ENCODE assay signal across 24 cellular contexts in the genomic region with DNA sequence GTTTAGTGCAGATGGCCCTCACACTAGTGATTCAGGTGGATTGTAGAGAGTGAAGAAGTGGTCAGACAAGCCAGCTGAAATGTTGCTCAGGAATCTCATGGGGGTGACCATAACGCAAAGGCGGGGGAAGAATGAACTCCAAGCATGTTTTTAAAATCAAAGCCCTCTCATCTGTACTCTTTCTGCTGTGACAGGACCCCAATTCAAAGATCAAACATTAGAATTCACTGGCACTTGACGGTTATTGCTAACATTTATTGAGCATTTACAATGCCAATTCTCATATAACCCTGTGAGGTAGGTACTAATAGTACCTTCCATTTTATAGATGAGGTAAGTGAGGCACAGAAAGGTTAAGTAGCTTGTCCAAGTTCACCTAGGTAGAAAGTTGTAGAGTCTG. TPM values are rescaled to one million over a fixed set of nuclear protein-coding genes. Genes with fewer than 3 reads are reported as not detected.
DNase-seq lines count a peak whose midpoint lies in the region; ATAC-seq, FAIRE-seq and TF ChIP-seq lines count a peak whose summit lies in the region.
"Had no signal": no experiment of that assay in that cellular context is flagged by ENCODE, and none has a peak within 500 bp of the region (broad histone marks: within the 10 kb centered on the region; RNA-seq: fewer than 3 reads in every experiment).

No MANE protein-coding gene starts in this region.

- no peak for TF ChIP-seq EP300 in K562 (IDR thresholded peaks at IDR 0.05; ENCODE audit: low read length)

- CTCF ChIA-PET in activated naive CD4-positive, alpha-beta T cell treated with anti-CD3 and anti-CD28 coated beads, Interleukin-2, amount 10 ng/mL, durations not matched to agents 7 days and 5 days (lab: Charles Lee): no interaction called here
- CTCF ChIA-PET in K562 (lab: Yijun Ruan, JAX; ENCODE audit: low intra/inter-chr PET ratio) (no interaction called here), OCI-LY7 (lab: Charles Lee; ENCODE audit: unreplicated experiment) (no interaction called here)

- H3K27ac Mint-ChIP-seq in activated naive CD4-positive, alpha-beta T cell treated with anti-CD3 and anti-CD28 coated beads, Interleukin-2, amount 10 ng/mL, durations not matched to agents 7 days and 5 days: peak overlapping the region; percentile 38
- peak overlapping the region in 1 of 2 donors; percentile 45 for H3K27ac Mint-ChIP-seq in activated naive CD4-positive, alpha-beta T cell treated with anti-CD3 and anti-CD28 coated beads, Interleukin-2, amount 50 U/mL, for 72 hours
- no peak overlapping the region for H3K27ac Mint-ChIP-seq in endothelial cell (ENCODE audit: unreplicated experiment)
- H3K27ac Mint-ChIP-seq: B cell, CD14-positive monocyte, HFFc6 had no signal

- H3K4me3 Mint-ChIP-seq in activated naive CD4-positive, alpha-beta T cell treated with anti-CD3 and anti-CD28 coated beads, Interleukin-2, amount 10 ng/mL, durations not matched to agents 7 days and 5 days: no peak overlapping the region
- peak overlapping the region; percentile 26 for H3K4me3 Mint-ChIP-seq in endothelial cell (ENCODE audit: unreplicated experiment)
- H3K4me3 Mint-ChIP-seq: B cell; CD14-positive monocyte; CD4-positive, alpha-beta memory T cell; H9; HFFc6 had no signal

- H3K9me1 ChIP-seq in K562 (ENCODE audit: control insufficient read depth, insufficient read depth, low read length): no peaks in the 10 kb centered on the region

- WGBS in K562 (ENCODE audit: insufficient coverage, low coverage, missing lambda C conversion rate): 2% methylated on average over 3 of the region's 3 CpGs

- peaks cover 48% of the 10 kb centered on the region for H3K36me3 Mint-ChIP-seq in activated naive CD4-positive, alpha-beta T cell treated with anti-CD3 and anti-CD28 coated beads, Interleukin-2, amount 10 ng/mL, durations not matched to agents 7 days and 5 days
- H3K36me3 Mint-ChIP-seq in activated naive CD4-positive, alpha-beta T cell treated with anti-CD3 and anti-CD28 coated beads, Interleukin-2, amount 50 U/mL, for 72 hours: peaks cover 19 to 36% of the 10 kb centered on the region in 2 donors
- peaks cover 22% of the 10 kb centered on the region for H3K36me3 Mint-ChIP-seq in endothelial cell (ENCODE audit: low read depth, unreplicated experiment)

- in situ Hi-C loops in K562 (cut with MboI): no loop called here

- H3K27me3 Mint-ChIP-seq in activated naive CD4-positive, alpha-beta T cell treated with anti-CD3 and anti-CD28 coated beads, Interleukin-2, amount 10 ng/mL, durations not matched to agents 7 days and 5 days: no peaks in the 10 kb centered on the region
- H3K27me3 Mint-ChIP-seq in endothelial cell (ENCODE audit: unreplicated experiment): peaks cover 2% of the 10 kb centered on the region
- H3K27me3 Mint-ChIP-seq: B cell; CD4-positive, alpha-beta memory T cell had no signal

- intact Hi-C loops in K562 (cut with micrococcal nuclease): no loop called here
- intact Hi-C loops in OCI-LY7 (cut with micrococcal nuclease; ENCODE audit: unreplicated experiment): no loop called here

- H3K27me3 ChIP-seq in K562 (ENCODE audit: control insufficient read depth in 2 of 2, insufficient read depth in 2 of 2, low read length in 2 of 2): peaks cover 3 to 4% of the 10 kb centered on the region in 2 experiments; a peak in 2 of 5 replicates
- no peaks in the 10 kb centered on the region for H3K27me3 ChIP-seq in effector memory CD4-positive, alpha-beta T cell (replicated peaks; ENCODE audit: control insufficient read depth, insufficient read depth, low read length, poor library complexity, severe bottlenecking)
- peaks cover 4% of the 10 kb centered on the region; the same call in 1 of the 2 replicates for H3K27me3 ChIP-seq in BE2C
- no peaks in the 10 kb centered on the region for H3K27me3 ChIP-seq in Peyer's patch
- H3K27me3 ChIP-seq: BLaER1 treated with 17β-estradiol and CSF1 and Interleukin-3, amounts not matched to agents 10 nM and 100 nM had no signal

- TF ChIP-seq POLR2A in K562 (conservative IDR thresholded peaks at IDR 0.05): no peak
- no peak for TF ChIP-seq POLR2A in Peyer's patch (IDR thresholded peaks at IDR 0.05)

- no peak for DNase-seq in activated naive CD4-positive, alpha-beta T cell treated with anti-CD3 and anti-CD28 coated beads, Interleukin-2, amount 10 ng/mL, durations not matched to agents 7 days and 5 days
- DNase-seq in activated naive CD4-positive, alpha-beta T cell treated with anti-CD3 and anti-CD28 coated beads, Interleukin-2, amount 50 U/mL, for 72 hours (ENCODE audit: low spot score in 2 of 2): no peak
- DNase-seq in K562 (ENCODE audit: extremely low read depth in 1 of 4, low spot score in 3 of 4) (no peak), endothelial cell (ENCODE audit: low spot score) (no peak), OCI-LY7 (ENCODE audit: low spot score) (no peak), BE2C (no peak), Peyer's patch (no peak)
- DNase-seq in effector memory CD4-positive, alpha-beta T cell: no peak
- DNase-seq: Calu3; CD4-positive, alpha-beta memory T cell; COR-L47; DMS53; DMS79 treated with DMSO at 0.1 percent for 48 hours; GF-D8; GM23248; H9; HFFc6 had no signal

- H3K9me3 Mint-ChIP-seq in activated naive CD4-positive, alpha-beta T cell treated with anti-CD3 and anti-CD28 coated beads, Interleukin-2, amount 10 ng/mL, durations not matched to agents 7 days and 5 days: no peaks in the 10 kb centered on the region
- H3K9me3 Mint-ChIP-seq in activated naive CD4-positive, alpha-beta T cell treated with anti-CD3 and anti-CD28 coated beads, Interleukin-2, amount 50 U/mL, for 72 hours: no peaks in the 10 kb centered on the region
- no peaks in the 10 kb centered on the region for H3K9me3 Mint-ChIP-seq in endothelial cell (ENCODE audit: unreplicated experiment)
- H3K9me3 Mint-ChIP-seq: CD14-positive monocyte, H9 had no signal

- TF ChIP-seq RAD21 in K562 (CRISPR knock-in tag; conservative IDR thresholded peaks at IDR 0.05 in 1 of 2, IDR thresholded peaks at IDR 0.05 in 1 of 2): no peak

- no peak overlapping the region for H3K4me3 ChIP-seq in K562
- H3K4me3 ChIP-seq in effector memory CD4-positive, alpha-beta T cell (ENCODE audit: insufficient read depth, low read depth, low read length, poor library complexity, severe bottlenecking): no peak overlapping the region
- H3K4me3 ChIP-seq in OCI-LY7 (ENCODE audit: low read depth, low read length, poor library complexity, severe bottlenecking): no peak overlapping the region
- no peak overlapping the region for H3K4me3 ChIP-seq in BE2C (ENCODE audit: low read depth, low read length)
- H3K4me3 ChIP-seq in Peyer's patch: no peak overlapping the region
- H3K4me3 ChIP-seq: BLaER1 treated with 17β-estradiol and CSF1 and Interleukin-3, amounts not matched to agents 10 nM and 100 nM; GM23248 had no signal

- no peak for ATAC-seq in activated naive CD4-positive, alpha-beta T cell treated with anti-CD3 and anti-CD28 coated beads, Interleukin-2, amount 50 U/mL, for 72 hours
- ATAC-seq in K562: no peak
- ATAC-seq: HCT116 had no signal

- peaks cover 2% of the 10 kb centered on the region for H3K4me1 Mint-ChIP-seq in activated naive CD4-positive, alpha-beta T cell treated with anti-CD3 and anti-CD28 coated beads, Interleukin-2, amount 10 ng/mL, durations not matched to agents 7 days and 5 days
- H3K4me1 Mint-ChIP-seq in endothelial cell (ENCODE audit: unreplicated experiment): peaks cover 5% of the 10 kb centered on the region
- H3K4me1 Mint-ChIP-seq: B cell, CD14-positive monocyte had no signal

- no peaks in the 10 kb centered on the region for H3K9me2 ChIP-seq in OCI-LY7 (ENCODE audit: insufficient read depth, low read length)

- H4K20me1 ChIP-seq in K562 (replicated peaks; ENCODE audit: control insufficient read depth, insufficient read depth, low read length) (no peaks in the 10 kb centered on the region), OCI-LY7 (ENCODE audit: insufficient read depth, low read length) (no peaks in the 10 kb centered on the region)

- no peak overlapping the region for H3K9ac ChIP-seq in K562 (ENCODE audit: insufficient read depth in 1 of 2, low read depth in 2 of 2, low read length in 2 of 2)
- H3K9ac ChIP-seq: BLaER1 treated with 17β-estradiol and CSF1 and Interleukin-3, amounts not matched to agents 10 nM and 100 nM; GM23248 had no signal

- no peaks in the 10 kb centered on the region for H3K4me1 ChIP-seq in K562 (replicated peaks in 1 of 2; ENCODE audit: control insufficient read depth in 2 of 2, insufficient read depth in 2 of 2, low read length in 2 of 2)
- H3K4me1 ChIP-seq in effector memory CD4-positive, alpha-beta T cell (ENCODE audit: control insufficient read depth, insufficient read depth, low read length, poor library complexity, severe bottlenecking): no peaks in the 10 kb centered on the region
- H3K4me1 ChIP-seq in OCI-LY7 (ENCODE audit: insufficient read depth, low read length, poor library complexity, severe bottlenecking): no peaks in the 10 kb centered on the region
- no peaks in the 10 kb centered on the region for H3K4me1 ChIP-seq in BE2C
- no peaks in the 10 kb centered on the region for H3K4me1 ChIP-seq in Peyer's patch
- H3K4me1 ChIP-seq: BLaER1 treated with 17β-estradiol and CSF1 and Interleukin-3, amounts not matched to agents 10 nM and 100 nM had no signal

- H3K79me2 ChIP-seq in K562 (ENCODE audit: control insufficient read depth, insufficient read depth, low read length): no peaks in the 10 kb centered on the region
- no peaks in the 10 kb centered on the region for H3K79me2 ChIP-seq in OCI-LY7 (ENCODE audit: insufficient read depth, low read depth, low read length)

- H3K27ac ChIP-seq in K562 (ENCODE audit: extremely low read depth, low read depth, low read length) (no peak overlapping the region), OCI-LY7 (ENCODE audit: low read depth, low read length, poor library complexity, severe bottlenecking) (no peak overlapping the region), Peyer's patch (no peak overlapping the region)
- H3K27ac ChIP-seq in effector memory CD4-positive, alpha-beta T cell (ENCODE audit: insufficient read depth, low read length, poor library complexity, severe bottlenecking): no peak overlapping the region
- H3K27ac ChIP-seq: 22Rv1; BLaER1 treated with 17β-estradiol and CSF1 and Interleukin-3, amounts not matched to agents 10 nM and 100 nM; GM23248 had no signal

- no peak overlapping the region for H3K4me2 ChIP-seq in K562 (ENCODE audit: insufficient read depth, low read length)
- no peak overlapping the region for H3K4me2 ChIP-seq in OCI-LY7 (ENCODE audit: low read length)
- H3K4me2 ChIP-seq: BLaER1 treated with 17β-estradiol and CSF1 and Interleukin-3, amounts not matched to agents 10 nM and 100 nM had no signal

- BruUV-seq in K562 (replicated peaks; lab: Mats Ljungman, UMichigan) (no TSS peak), OCI-LY7 (replicated peaks; lab: Mats Ljungman, UMichigan) (no TSS peak)

- no peak overlapping the region for H2AFZ ChIP-seq in K562 (ENCODE audit: low read depth, low read length)
- no peak overlapping the region for H2AFZ ChIP-seq in OCI-LY7 (ENCODE audit: low read length)
- H2AFZ ChIP-seq: GM23248 had no signal

- no peak for FAIRE-seq in K562 (lab: Jason Lieb, UNC)
- FAIRE-seq: A204.1, GM12891 had no signal

- POLR2A ChIA-PET in K562 (lab: Yijun Ruan, JAX) (no interaction called here), OCI-LY7 (lab: Charles Lee) (no interaction called here)

- H3K36me3 ChIP-seq in K562 (ENCODE audit: control insufficient read depth, insufficient read depth, low read length) (no peaks in the 10 kb centered on the region), OCI-LY7 (ENCODE audit: insufficient read depth, low read length) (peaks cover 34% of the 10 kb centered on the region), BE2C (no peaks in the 10 kb centered on the region), Peyer's patch (peaks cover 0 to 41% (median 0%) of the 10 kb centered on the region in 3 donors)
- H3K36me3 ChIP-seq in effector memory CD4-positive, alpha-beta T cell (ENCODE audit: control insufficient read depth, insufficient read depth, low read length): peaks cover 28% of the 10 kb centered on the region

- TF ChIP-seq CTCF in K562 (IDR thresholded peaks at IDR 0.05 in 2 of 3, conservative IDR thresholded peaks at IDR 0.05 in 1 of 3; ENCODE audit: insufficient read depth in 2 of 3, low read depth in 1 of 3, low read length in 3 of 3): no peak
- no peak for TF ChIP-seq CTCF in endothelial cell (IDR thresholded peaks at IDR 0.05; ENCODE audit: unreplicated experiment)
- TF ChIP-seq CTCF in OCI-LY7 (conservative IDR thresholded peaks at IDR 0.05; ENCODE audit: low read length): no peak
- no peak for TF ChIP-seq CTCF in BE2C (IDR thresholded peaks at IDR 0.05; ENCODE audit: low read depth, low read length)
- no peak for TF ChIP-seq CTCF in Peyer's patch (IDR thresholded peaks at IDR 0.05)

- H3K9me3 ChIP-seq in K562 (replicated peaks; ENCODE audit: control insufficient read depth, insufficient read depth, low read depth, low read length) (no peaks in the 10 kb centered on the region), OCI-LY7 (ENCODE audit: low read length) (no peaks in the 10 kb centered on the region), BE2C (no peaks in the 10 kb centered on the region), Peyer's patch (no peaks in the 10 kb centered on the region)
- H3K9me3 ChIP-seq in effector memory CD4-positive, alpha-beta T cell (ENCODE audit: control insufficient read depth, low read length): no peaks in the 10 kb centered on the region
- H3K9me3 ChIP-seq: BLaER1 treated with 17β-estradiol and CSF1 and Interleukin-3, amounts not matched to agents 10 nM and 100 nM had no signal

RNA-seq across cellular contexts. Expression of gene ABRACL, which starts 15.7 kb away (rescaled TPM):
- 100 to 1,000 TPM in 1 of 2 donors, 10 to 100 TPM in 1; 93.8 to 192 TPM for total RNA-seq in activated naive CD4-positive, alpha-beta T cell treated with anti-CD3 and anti-CD28 coated beads, Interleukin-2, amount 50 U/mL, for 72 hours
- total RNA-seq in K562 (2011; cell fraction: chromatin; rRNA removed; ENCODE audit: low replicate concordance): 1.1 TPM in 1 of 2 replicates, not detected in the other
- not detected in 2 replicates for total RNA-seq in K562 (2011; cell fraction: nucleolus; rRNA removed)
- not detected in 2 replicates for total RNA-seq in K562 (2011; cell fraction: nucleoplasm; rRNA removed)
- 0.98 and 1.4 TPM in 2 replicates for total RNA-seq in K562 (2014; rRNA removed)
- 1.9 and 2.1 TPM in 2 replicates for total RNA-seq in K562 (2014; rRNA removed; fragmentation: Illumina TruSeq; extraction: Trizol)
- total RNA-seq in K562 (2015; rRNA removed; fragmentation: Illumina TruSeq; extraction: Trizol): 2.0 and 2.3 TPM in 2 replicates
- 1.4 and 1.5 TPM in 2 replicates for total RNA-seq in K562 (2021)
- 3.0 and 6.1 TPM in 2 replicates for polyA plus RNA-seq in K562 (2011; rRNA removed)
- 1.2 and 4.4 TPM in 2 replicates for polyA plus RNA-seq in K562 (2011; cell fraction: cytosol; rRNA removed)
- polyA plus RNA-seq in K562 (2011; cell fraction: nucleus; rRNA removed): 0.21 and 1.4 TPM in 2 replicates
- polyA plus RNA-seq in K562 (2012): 3.2 and 3.4 TPM in 2 replicates
- polyA plus RNA-seq in K562 (2014; fragmentation: Illumina TruSeq; extraction: Trizol): 1.6 TPM in 2 replicates
- polyA plus RNA-seq in K562 (2014; fragmentation: Nextera tagmentation; extraction: Ambion mirVana): 1 to 10 TPM; 3.8 to 5.2 TPM
- polyA plus RNA-seq in K562 (2014; rRNA removed): 1.1 and 1.3 TPM in 2 replicates
- 1.4 and 5.4 TPM in 2 replicates for polyA minus RNA-seq in K562 (2011; rRNA and poly(A)+ RNA removed)
- polyA minus RNA-seq in K562 (2011; cell fraction: cytosol; rRNA and poly(A)+ RNA removed): 1.7 and 2.8 TPM in 2 replicates
- 0.89 TPM in 1 of 2 replicates, not detected in the other for polyA minus RNA-seq in K562 (2011; cell fraction: nucleus; rRNA and poly(A)+ RNA removed)
- total RNA-seq in endothelial cell (ENCODE audit: unreplicated experiment): 117 TPM
- 69.7 and 70.1 TPM in 2 replicates for total RNA-seq in OCI-LY7 (2014; rRNA removed; shearing (Covaris generic))
- 56.0 and 73.5 TPM in 2 replicates for total RNA-seq in OCI-LY7 (2022)
- 0.69 TPM for polyA plus RNA-seq in BE2C (2012; ENCODE audit: insufficient read depth, insufficient read length, low read depth)
- total RNA-seq in Peyer's patch: 10 to 100 TPM; 33.3 to 75.1 (median 42.5) TPM

RNA-seq across cellular contexts. Expression of gene REPS1, which starts 56.2 kb away (rescaled TPM):
- total RNA-seq in activated naive CD4-positive, alpha-beta T cell treated with anti-CD3 and anti-CD28 coated beads, Interleukin-2, amount 50 U/mL, for 72 hours: 10 to 100 TPM; 40.5 to 59.6 TPM
- 31.0 and 93.7 TPM in 2 replicates for total RNA-seq in K562 (2011; cell fraction: chromatin; rRNA removed; ENCODE audit: low replicate concordance)
- total RNA-seq in K562 (2011; cell fraction: nucleolus; rRNA removed): 14.3 and 16.2 TPM in 2 replicates
- 25.8 and 46.0 TPM in 2 replicates for total RNA-seq in K562 (2011; cell fraction: nucleoplasm; rRNA removed)
- total RNA-seq in K562 (2014; rRNA removed) (18.3 and 23.2 TPM in 2 replicates), K562 (2014; rRNA removed; fragmentation: Illumina TruSeq; extraction: Trizol) (31.2 and 32.5 TPM in 2 replicates), K562 (2015; rRNA removed; fragmentation: Illumina TruSeq; extraction: Trizol) (32.9 and 34.6 TPM in 2 replicates), K562 (2021) (29.3 and 30.0 TPM in 2 replicates), endothelial cell (ENCODE audit: unreplicated experiment) (50.4 TPM), OCI-LY7 (2022) (53.9 and 68.6 TPM in 2 replicates), Peyer's patch (10 to 100 TPM; 26.8 to 90.4 (median 61.5) TPM)
- polyA plus RNA-seq in K562 (2011; rRNA removed) (27.8 and 30.8 TPM in 2 replicates), K562 (2014; fragmentation: Illumina TruSeq; extraction: Trizol) (30.5 and 36.0 TPM in 2 replicates), K562 (2014; fragmentation: Nextera tagmentation; extraction: Ambion mirVana) (10 to 100 TPM in 1 of 2 experiments, 1 to 10 TPM in 1; 7.9 to 11.4 TPM), K562 (2014; rRNA removed) (20.5 and 23.3 TPM in 2 replicates)
- polyA plus RNA-seq in K562 (2011; cell fraction: cytosol; rRNA removed): 17.3 and 19.5 TPM in 2 replicates
- 27.8 and 28.9 TPM in 2 replicates for polyA plus RNA-seq in K562 (2011; cell fraction: nucleus; rRNA removed)
- 24.6 and 32.3 TPM in 2 replicates for polyA plus RNA-seq in K562 (2012)
- polyA minus RNA-seq in K562 (2011; rRNA and poly(A)+ RNA removed): 46.6 and 46.9 TPM in 2 replicates
- polyA minus RNA-seq in K562 (2011; cell fraction: cytosol; rRNA and poly(A)+ RNA removed): 14.6 and 43.4 TPM in 2 replicates
- polyA minus RNA-seq in K562 (2011; cell fraction: nucleus; rRNA and poly(A)+ RNA removed): 19.9 and 37.9 TPM in 2 replicates
- total RNA-seq in OCI-LY7 (2014; rRNA removed; shearing (Covaris generic)): 29.0 and 40.0 TPM in 2 replicates
- polyA plus RNA-seq in BE2C (2012; ENCODE audit: insufficient read depth, insufficient read length, low read depth): 35.5 TPM

Comparison
In these comparisons a context has a peak if more than half of its experiments do, and no peak if none do; other contexts are left out.
1. RNA of gene ABRACL, which starts 15.7 kb away (total RNA-seq): 93.8 to 192 TPM in activated naive CD4-positive, alpha-beta T cell treated with anti-CD3 and anti-CD28 coated beads, Interleukin-2, amount 50 U/mL, for 72 hours, 117 TPM in endothelial cell (single experiment), 56.0 to 73.5 TPM in OCI-LY7 and 33.3 to 75.1 TPM in Peyer's patch; 0.98 to 2.3 TPM in K562; every median in the first group is over 10 times any median in the second.